In genomic region chr11:59810911-59811259, GRCh38 we compare ENCODE assay signal across 8 cellular contexts. TPM values are rescaled to one million over a fixed set of nuclear protein-coding genes. Genes with fewer than 3 reads are reported as not detected.
DNase-seq lines count a peak whose midpoint lies in the region; ATAC-seq and TF ChIP-seq lines count a peak whose summit lies in the region.

No MANE protein-coding gene starts in this region.

- peak overlapping the region; percentile 82 for H3K27ac Mint-ChIP-seq in activated naive CD4-positive, alpha-beta T cell treated with anti-CD3 and anti-CD28 coated beads for 36 hours
- peak overlapping the region; percentile 89 for H3K27ac Mint-ChIP-seq in activated naive CD8-positive, alpha-beta T cell treated with anti-CD3 and anti-CD28 coated beads for 36 hours

- H3K4me3 ChIP-seq in right lobe of liver (peak overlapping the region; percentile 75 to 95 (median 87)), tibial nerve (peak overlapping the region; percentile 65 to 84 (median 74))

- WGBS in right lobe of liver (ENCODE audit: insufficient coverage, low coverage, low lambda C conversion rate, missing lambda C conversion rate), result 7% methylated on average over 8 of the region's 8 CpGs
- WGBS in tibial nerve, 2 donors, result 8 to 12% methylated on average over 8 of the region's 8 CpGs

- ATAC-seq in right lobe of liver, result no peak

- H3K27ac ChIP-seq in right lobe of liver (peak overlapping the region in 2 of 3 donors; percentile 69 to 81), tibial nerve (peak overlapping the region; percentile 58 to 83 (median 81))

- H3K4me1 ChIP-seq in right lobe of liver (peaks cover 0 to 7% (median 0%) of the 10 kb centered on the region in 4 donors), tibial nerve (peaks cover 0 to 15% (median 7%) of the 10 kb centered on the region in 4 donors)

- POLR2A ChIA-PET in HEK293T (lab: Yijun Ruan, JAX), result interaction anchor here (0.6 to 3.0 kb wide), 3 partner anchors 10 to 142 kb away, joined by 4 to 22 read pairs (median 8); partner anchors contain the start of genes PATL1 and STX3

- TF ChIP-seq EP300 in tibial nerve (IDR thresholded peaks at IDR 0.05), result no peak

- TF ChIP-seq CTCF in right lobe of liver (IDR thresholded peaks at IDR 0.05), result no peak
- no peak for TF ChIP-seq CTCF in tibial nerve (IDR thresholded peaks at IDR 0.05)

- no peaks in the 10 kb centered on the region for H3K9me3 ChIP-seq in right lobe of liver
- H3K9me3 ChIP-seq in tibial nerve, result no peaks in the 10 kb centered on the region

- H3K27me3 ChIP-seq in right lobe of liver (no peaks in the 10 kb centered on the region), tibial nerve (no peaks in the 10 kb centered on the region)

- H3K27me3 Mint-ChIP-seq in activated naive CD4-positive, alpha-beta T cell treated with anti-CD3 and anti-CD28 coated beads for 36 hours (ENCODE audit: low read depth), result no peaks in the 10 kb centered on the region
- peaks cover 3% of the 10 kb centered on the region for H3K27me3 Mint-ChIP-seq in activated naive CD8-positive, alpha-beta T cell treated with anti-CD3 and anti-CD28 coated beads for 36 hours

- no peak for DNase-seq in activated naive CD4-positive, alpha-beta T cell treated with anti-CD3 and anti-CD28 coated beads for 36 hours
- DNase-seq in activated naive CD4-positive, alpha-beta T cell treated with anti-CD3 and anti-CD28 coated beads, Interleukin-2, amount 50 U/mL, for 16 hours, result no peak
- no peak for DNase-seq in activated naive CD8-positive, alpha-beta T cell treated with anti-CD3 and anti-CD28 coated beads for 36 hours
- DNase-seq in right lobe of liver (no peak), tibial nerve (ENCODE audit: low spot score in 2 of 2) (no peak), HEK293T (ENCODE audit: extremely low spot score) (no peak), CD1c-positive myeloid dendritic cell (ENCODE audit: extremely low spot score) (no peak), nucleus accumbens (lab: John Stamatoyannopoulos, UW) (no peak)

- peak overlapping the region; percentile 87 for H3K4me3 Mint-ChIP-seq in activated naive CD4-positive, alpha-beta T cell treated with anti-CD3 and anti-CD28 coated beads for 36 hours
- H3K4me3 Mint-ChIP-seq in activated naive CD8-positive, alpha-beta T cell treated with anti-CD3 and anti-CD28 coated beads for 36 hours, result peak overlapping the region; percentile 92

- TF ChIP-seq POLR2A in right lobe of liver (IDR thresholded peaks at IDR 0.05) (no peak), tibial nerve (IDR thresholded peaks at IDR 0.05) (no peak)

- H3K36me3 Mint-ChIP-seq in activated naive CD4-positive, alpha-beta T cell treated with anti-CD3 and anti-CD28 coated beads for 36 hours (ENCODE audit: low read depth), result peaks cover 9% of the 10 kb centered on the region
- peaks cover 13% of the 10 kb centered on the region for H3K36me3 Mint-ChIP-seq in activated naive CD8-positive, alpha-beta T cell treated with anti-CD3 and anti-CD28 coated beads for 36 hours

- H3K9me3 Mint-ChIP-seq in activated naive CD4-positive, alpha-beta T cell treated with anti-CD3 and anti-CD28 coated beads for 36 hours, result no peaks in the 10 kb centered on the region
- no peaks in the 10 kb centered on the region for H3K9me3 Mint-ChIP-seq in activated naive CD8-positive, alpha-beta T cell treated with anti-CD3 and anti-CD28 coated beads for 36 hours

- peaks cover 0 to 14% (median 10%) of the 10 kb centered on the region in 4 donors for H3K36me3 ChIP-seq in right lobe of liver
- H3K36me3 ChIP-seq in tibial nerve, result peaks cover 0 to 32% (median 0%) of the 10 kb centered on the region in 3 donors

- CTCF ChIA-PET in activated naive CD4-positive, alpha-beta T cell treated with anti-CD3 and anti-CD28 coated beads for 36 hours (lab: Charles Lee), result interaction anchor here (1.3 to 1.9 kb wide), 2 partner anchors 10 to 46 kb away, joined by 4 to 8 read pairs; no protein-coding TSS in a partner anchor
- CTCF ChIA-PET in HEK293T (lab: Yijun Ruan, JAX), result no interaction called here

- peaks cover 18% of the 10 kb centered on the region for H3K4me1 Mint-ChIP-seq in activated naive CD4-positive, alpha-beta T cell treated with anti-CD3 and anti-CD28 coated beads for 36 hours (ENCODE audit: low read depth)
- peaks cover 18% of the 10 kb centered on the region for H3K4me1 Mint-ChIP-seq in activated naive CD8-positive, alpha-beta T cell treated with anti-CD3 and anti-CD28 coated beads for 36 hours

- intact Hi-C loops in activated naive CD4-positive, alpha-beta T cell treated with anti-CD3 and anti-CD28 coated beads for 36 hours (cut with micrococcal nuclease), result loop anchor here (1.0 to 10.0 kb wide), 7 partner anchors 35 to 1236 kb away; partner anchors contain the start of genes LPXN, OSBP, PATL1 and ZFP91
- intact Hi-C loops in right lobe of liver (cut with DNase I), result no loop called here

TF ChIP-seq in HEK293T, 16 proteins besides CTCF, POLR2A, EP300 and RAD21:
- no peak for TF ChIP-seq SUZ12 (IDR thresholded peaks at IDR 0.05)
- TF ChIP-seq BHLHE40 (IDR thresholded peaks at IDR 0.05; ENCODE audit: borderline replicate concordance), result no peak
- TF ChIP-seq CTBP1 (IDR thresholded peaks at IDR 0.05; ENCODE audit: borderline replicate concordance), result no peak

RNA-seq across cellular contexts. Expression of gene MRPL16, which starts 0.3 kb away (rescaled TPM):
- 10 to 100 TPM; 59.5 to 63.2 TPM for total RNA-seq in activated naive CD4-positive, alpha-beta T cell treated with anti-CD3 and anti-CD28 coated beads for 36 hours
- total RNA-seq in activated naive CD8-positive, alpha-beta T cell treated with anti-CD3 and anti-CD28 coated beads for 36 hours, result 100 to 1,000 TPM; 104 to 105 TPM
- total RNA-seq in right lobe of liver (10 to 100 TPM; 30.6 to 48.3 (median 37.3) TPM), tibial nerve (10 to 100 TPM; 30.0 to 41.0 (median 32.9) TPM)

RNA-seq across cellular contexts. Expression of gene CBLIF, which starts 34.4 kb away (rescaled TPM):
- total RNA-seq in activated naive CD4-positive, alpha-beta T cell treated with anti-CD3 and anti-CD28 coated beads for 36 hours, result not detected
- not detected for total RNA-seq in activated naive CD8-positive, alpha-beta T cell treated with anti-CD3 and anti-CD28 coated beads for 36 hours
- total RNA-seq in right lobe of liver (not detected), tibial nerve (not detected)

RNA-seq across cellular contexts. Expression of gene TCN1, which starts 55.4 kb away (rescaled TPM):
- total RNA-seq in activated naive CD4-positive, alpha-beta T cell treated with anti-CD3 and anti-CD28 coated beads for 36 hours, result not detected
- not detected for total RNA-seq in activated naive CD8-positive, alpha-beta T cell treated with anti-CD3 and anti-CD28 coated beads for 36 hours
- total RNA-seq in right lobe of liver (under 1 TPM in 2 of 6 experiments, not detected in 4; 0.55 to 0.62 TPM), tibial nerve (not detected)

RNA-seq across cellular contexts. Expression of gene STX3, which starts 55.7 kb away (rescaled TPM):
- 1 to 10 TPM; 5.4 to 5.5 TPM for total RNA-seq in activated naive CD4-positive, alpha-beta T cell treated with anti-CD3 and anti-CD28 coated beads for 36 hours
- total RNA-seq in activated naive CD8-positive, alpha-beta T cell treated with anti-CD3 and anti-CD28 coated beads for 36 hours, result 1 to 10 TPM; 7.3 to 8.0 TPM
- 10 to 100 TPM in 3 of 6 experiments, 1 to 10 TPM in 3; 4.5 to 16.5 (median 8.6) TPM for total RNA-seq in right lobe of liver
- 10 to 100 TPM; 11.3 to 31.2 (median 24.9) TPM for total RNA-seq in tibial nerve
